In genomic region chr1:2417083-2417832, GRCh38 we compare ENCODE assay signal across 1 cellular context.
TF ChIP-seq lines count a peak whose summit lies in the region.

No MANE protein-coding gene starts in this region.

TF ChIP-seq in K562, 482 proteins besides CTCF, POLR2A, EP300 and RAD21:
- TF ChIP-seq KDM5B (IDR thresholded peaks at IDR 0.05; ENCODE audit: insufficient replicate concordance, low read depth, low read length) (peak; percentile 32), ZFP36 (IDR thresholded peaks at IDR 0.05; ENCODE audit: low read depth, low read length, partially characterized antibody) (peak; percentile 97), ZNF444 (CRISPR knock-in tag; IDR thresholded peaks at IDR 0.05) (no peak), ZNF239 (CRISPR knock-in tag; IDR thresholded peaks at IDR 0.05) (no peak), ZNF707 (CRISPR knock-in tag; conservative IDR thresholded peaks at IDR 0.05) (no peak), ZNF431 (CRISPR knock-in tag; IDR thresholded peaks at IDR 0.05) (no peak), SOX6 (IDR thresholded peaks at IDR 0.05) (no peak), POLR2G (IDR thresholded peaks at IDR 0.05; ENCODE audit: low read depth, low read length) (peak; percentile 44; the same call in 1 of the 2 replicates), ZNF436 (CRISPR knock-in tag; IDR thresholded peaks at IDR 0.05) (peak; percentile 57; the same call in 1 of the 2 replicates)
